ENCODE assay signal across 2 cellular contexts in genomic region chr13:37270206-37271001, GRCh38.
TF ChIP-seq lines count a peak whose summit lies in the region.

No MANE protein-coding gene starts in this region.

TF ChIP-seq in IMR-90, 13 proteins besides CTCF, POLR2A, EP300 and RAD21:
- TF ChIP-seq SMC3 (IDR thresholded peaks at IDR 0.05; ENCODE audit: low read depth, low read length) (no peak), ELK1 (IDR thresholded peaks at IDR 0.05; ENCODE audit: borderline replicate concordance, low read depth, low read length) (no peak), RFX5 (IDR thresholded peaks at IDR 0.05; ENCODE audit: low read depth, low read length) (no peak), BHLHE40 (IDR thresholded peaks at IDR 0.05; ENCODE audit: low read depth, low read length) (no peak), USF2 (IDR thresholded peaks at IDR 0.05; ENCODE audit: low read depth, low read length) (no peak), MAFK (IDR thresholded peaks at IDR 0.05; ENCODE audit: low read depth, low read length) (no peak), NFE2L2 (IDR thresholded peaks at IDR 0.05; ENCODE audit: low read depth, low read length) (no peak), FOS (IDR thresholded peaks at IDR 0.05; ENCODE audit: low read depth, low read length) (no peak), RCOR1 (IDR thresholded peaks at IDR 0.05; ENCODE audit: insufficient replicate concordance, low read length) (no peak), CHD1 (IDR thresholded peaks at IDR 0.05; ENCODE audit: low read depth, low read length) (no peak), MAZ (IDR thresholded peaks at IDR 0.05; ENCODE audit: borderline replicate concordance, low read depth, low read length) (no peak), MXI1 (IDR thresholded peaks at IDR 0.05; ENCODE audit: borderline replicate concordance, low read depth, low read length) (no peak), CEBPB (IDR thresholded peaks at IDR 0.05; ENCODE audit: low read depth, low read length) (no peak)

TF ChIP-seq in H1, 55 proteins besides CTCF, POLR2A, EP300 and RAD21:
- no peak for TF ChIP-seq JUN (IDR thresholded peaks at IDR 0.05; ENCODE audit: low read depth, low read length)
- no peak for TF ChIP-seq CBX5 (IDR thresholded peaks at IDR 0.05; ENCODE audit: low read depth, low read length)
- TF ChIP-seq MAFK (IDR thresholded peaks at IDR 0.05; ENCODE audit: low read depth, low read length): no peak
TF ChIP-seq in H1: peak in this region for 0.
